1 cellular context compared by ENCODE assay signal in genomic region chr2:112713585-112713925, GRCh38.
A peak's percentile ranks its signal among the peaks of the same experiment; 100 is the strongest.
TF ChIP-seq lines count a peak whose summit lies in the region.

No MANE protein-coding gene starts in this region.

TF ChIP-seq in HepG2, 621 proteins besides CTCF, POLR2A, EP300 and RAD21:
- TF ChIP-seq BRCA1 (CRISPR knock-in tag; IDR thresholded peaks at IDR 0.05): no peak
- no peak for TF ChIP-seq E2F5 (CRISPR knock-in tag; conservative IDR thresholded peaks at IDR 0.05)
- no peak for TF ChIP-seq CBX2 (IDR thresholded peaks at IDR 0.05; ENCODE audit: low read depth, low read length)
- TF ChIP-seq CBX2 (CRISPR knock-in tag; IDR thresholded peaks at IDR 0.05; ENCODE audit: low read depth): 0 out of 2 replicates have a peak, but pooled peaks have one; percentile 2
- TF ChIP-seq DNMT1 (CRISPR knock-in tag; IDR thresholded peaks at IDR 0.05): no peak
- peak; percentile 8 for TF ChIP-seq XRCC5 (optimal IDR thresholded peaks at IDR 0.05; ENCODE audit: low read length)
- TF ChIP-seq REST (IDR thresholded peaks at IDR 0.05; ENCODE audit: borderline replicate concordance in 1 of 2, low read depth in 1 of 2, low read length in 2 of 2): no peak
- TF ChIP-seq UBTF (CRISPR knock-in tag; IDR thresholded peaks at IDR 0.05): peak; percentile 31; the same call in 1 of the 2 replicates
- no peak for TF ChIP-seq RERE (CRISPR knock-in tag; IDR thresholded peaks at IDR 0.05; ENCODE audit: low read depth)
- TF ChIP-seq ZNF687 (CRISPR knock-in tag; IDR thresholded peaks at IDR 0.05): peak; percentile 33; the same call in 1 of the 2 replicates
- TF ChIP-seq HNRNPLL (IDR thresholded peaks at IDR 0.05; ENCODE audit: low read depth, low read length, poor library complexity, severe bottlenecking): peak; percentile 63
- 0 out of 2 replicates have a peak, but pooled peaks have one; percentile 5 for TF ChIP-seq KDM2A (CRISPR knock-in tag; IDR thresholded peaks at IDR 0.05; ENCODE audit: borderline replicate concordance, low read depth)
- no peak for TF ChIP-seq ZNF691 (CRISPR knock-in tag; IDR thresholded peaks at IDR 0.05; ENCODE audit: borderline replicate concordance, low read depth)
- no peak for TF ChIP-seq ATF7 (IDR thresholded peaks at IDR 0.05)
- no peak for TF ChIP-seq ATF7 (CRISPR knock-in tag; IDR thresholded peaks at IDR 0.05)
TF ChIP-seq in HepG2: peak in this region for 6.
